In the genomic region with DNA sequence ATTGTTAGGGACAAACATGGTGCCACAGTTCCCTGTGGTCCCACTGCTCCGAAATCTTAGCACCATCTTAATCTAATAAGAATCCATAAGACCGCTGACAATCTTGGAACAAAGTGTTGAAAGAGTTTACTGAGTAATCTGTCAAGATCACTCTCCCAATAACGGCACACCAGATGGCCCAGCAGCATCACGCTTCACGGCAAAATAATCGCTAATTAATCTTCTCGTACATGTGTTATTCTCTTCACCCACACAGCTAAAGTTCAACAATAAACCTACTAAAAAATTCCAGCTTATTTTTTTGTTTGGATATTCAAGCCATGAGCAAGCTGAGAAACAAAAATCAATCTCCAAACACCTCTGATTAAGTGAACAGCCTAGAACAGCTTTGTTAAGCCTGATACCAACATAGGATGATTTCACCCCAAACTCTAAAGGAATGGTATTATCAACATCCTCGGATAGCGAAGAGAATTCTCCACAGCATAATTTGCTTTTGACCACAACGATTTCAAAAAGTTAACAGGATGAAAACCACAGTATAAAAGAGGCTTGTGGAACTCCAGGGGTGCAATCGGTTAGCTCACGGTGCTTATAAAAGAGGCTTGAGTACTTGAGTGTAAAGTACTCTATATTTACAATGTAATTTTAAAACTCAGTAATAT, we compare ENCODE assay signal across 18 cellular contexts.
DNase-seq lines count a peak whose midpoint lies in the region; ATAC-seq, FAIRE-seq and TF ChIP-seq lines count a peak whose summit lies in the region.
"Had no signal": no experiment of that assay in that cellular context is flagged by ENCODE, and none has a peak within 500 bp of the region (broad histone marks: within the 10 kb centered on the region; RNA-seq: fewer than 3 reads in every experiment).

No MANE protein-coding gene starts in this region.

- H3K4me3 Mint-ChIP-seq in astrocyte (ENCODE audit: unreplicated experiment), result no peak overlapping the region
- H3K4me3 Mint-ChIP-seq in activated CD4-positive, alpha-beta T cell treated with anti-CD3 and anti-CD28 coated beads for 36 hours, result no peak overlapping the region
- H3K4me3 Mint-ChIP-seq: B cell; CD4-positive, CD25-positive, alpha-beta regulatory T cell; GM23338 had no signal

- CTCF ChIA-PET in activated CD4-positive, alpha-beta T cell treated with anti-CD3 and anti-CD28 coated beads for 36 hours (lab: Charles Lee), result no interaction called here

- H3K79me2 ChIP-seq in astrocyte (ENCODE audit: insufficient read depth, low read length), result no peaks in the 10 kb centered on the region

- no peak overlapping the region for H3K9ac ChIP-seq in astrocyte (ENCODE audit: low read length)

- ATAC-seq in GM21737 (IDR thresholded peaks at IDR 0.05; ENCODE audit: unreplicated experiment), result no peak
- no peak for ATAC-seq in activated CD4-positive, alpha-beta T cell treated with anti-CD3 and anti-CD28 coated beads for 36 hours
- ATAC-seq: GM23338, Panc1 had no signal

- intact Hi-C loops in activated CD4-positive, alpha-beta T cell treated with anti-CD3 and anti-CD28 coated beads for 36 hours (cut with DNase I, micrococcal nuclease), result no loop called here

- H3K36me3 ChIP-seq in astrocyte (ENCODE audit: insufficient read depth, low read length), result no peaks in the 10 kb centered on the region

- TF ChIP-seq CTCF in astrocyte (IDR thresholded peaks at IDR 0.05; ENCODE audit: insufficient read depth, low read depth, low read length) (no peak), fibroblast of villous mesenchyme (IDR thresholded peaks at IDR 0.05; ENCODE audit: insufficient read depth, low read depth, low read length) (no peak)

- peaks cover 6% of the 10 kb centered on the region for H3K9me3 ChIP-seq in astrocyte (ENCODE audit: insufficient read depth, low read depth, low read length)

- H3K4me1 Mint-ChIP-seq in astrocyte (ENCODE audit: low read depth, unreplicated experiment), result no peaks in the 10 kb centered on the region
- no peaks in the 10 kb centered on the region for H3K4me1 Mint-ChIP-seq in activated CD4-positive, alpha-beta T cell treated with anti-CD3 and anti-CD28 coated beads for 36 hours
- H3K4me1 Mint-ChIP-seq: B cell; CD4-positive, CD25-positive, alpha-beta regulatory T cell; GM23338 had no signal

- no peak overlapping the region for H3K27ac Mint-ChIP-seq in astrocyte (ENCODE audit: unreplicated experiment)
- H3K27ac Mint-ChIP-seq in activated CD4-positive, alpha-beta T cell treated with anti-CD3 and anti-CD28 coated beads for 36 hours, result no peak overlapping the region
- H3K27ac Mint-ChIP-seq: B cell; CD4-positive, CD25-positive, alpha-beta regulatory T cell; GM23338 had no signal

- no peaks in the 10 kb centered on the region for H3K4me1 ChIP-seq in astrocyte (ENCODE audit: insufficient read depth, low read length)

- POLR2A ChIA-PET in activated CD4-positive, alpha-beta T cell treated with anti-CD3 and anti-CD28 coated beads for 36 hours (lab: Charles Lee), result no interaction called here

- H3K4me2 ChIP-seq in astrocyte (ENCODE audit: low read length), result no peak overlapping the region
- H3K4me2 ChIP-seq: GM23338 had no signal

- H3K9me3 Mint-ChIP-seq in astrocyte (ENCODE audit: unreplicated experiment), result peaks cover 7% of the 10 kb centered on the region
- H3K9me3 Mint-ChIP-seq in activated CD4-positive, alpha-beta T cell treated with anti-CD3 and anti-CD28 coated beads for 36 hours (ENCODE audit: low read depth), result peaks cover 11% of the 10 kb centered on the region

- H4K20me1 ChIP-seq in astrocyte (ENCODE audit: insufficient read depth, low read length), result no peaks in the 10 kb centered on the region

- peak; percentile 65 for DNase-seq in D341Med (ENCODE audit: low spot score)
- peak; percentile 35 for DNase-seq in M059J (ENCODE audit: low read depth)
- DNase-seq in astrocyte (ENCODE audit: low read depth), result peak; percentile 55
- DNase-seq in fibroblast of villous mesenchyme (ENCODE audit: low read depth), result peak; percentile 39
- no peak for DNase-seq in superior temporal gyrus (ENCODE audit: extremely low spot score)
- DNase-seq in activated CD4-positive, alpha-beta T cell treated with anti-CD3 and anti-CD28 coated beads for 36 hours, result no peak
- DNase-seq: ACHN; CD4-positive, CD25-positive, alpha-beta regulatory T cell; DMS79 treated with DMSO at 0.1 percent for 48 hours; NCI-H1436 treated with DMSO at 0.1 percent for 48 hours; NCI-H2171 treated with DMSO at 0.1 percent for 48 hours; NCI-H446 treated with DMSO at 0.1 percent for 48 hours had no signal

- H3K4me3 ChIP-seq in astrocyte (ENCODE audit: insufficient read depth, low read depth, low read length) (no peak overlapping the region), fibroblast of villous mesenchyme (ENCODE audit: low read depth, low read length) (no peak overlapping the region)
- H3K4me3 ChIP-seq: GM23338 had no signal

- H3K36me3 Mint-ChIP-seq in astrocyte (ENCODE audit: low read depth, unreplicated experiment), result peaks cover 2% of the 10 kb centered on the region
- H3K36me3 Mint-ChIP-seq in activated CD4-positive, alpha-beta T cell treated with anti-CD3 and anti-CD28 coated beads for 36 hours (ENCODE audit: low read depth), result no peaks in the 10 kb centered on the region
- H3K36me3 Mint-ChIP-seq: CD4-positive, CD25-positive, alpha-beta regulatory T cell had no signal

- H3K27me3 Mint-ChIP-seq in astrocyte (ENCODE audit: low read depth, unreplicated experiment), result no peaks in the 10 kb centered on the region
- no peaks in the 10 kb centered on the region for H3K27me3 Mint-ChIP-seq in activated CD4-positive, alpha-beta T cell treated with anti-CD3 and anti-CD28 coated beads for 36 hours
- H3K27me3 Mint-ChIP-seq: B cell; CD4-positive, CD25-positive, alpha-beta regulatory T cell had no signal

- no peaks in the 10 kb centered on the region for H3K27me3 ChIP-seq in astrocyte (ENCODE audit: insufficient read depth, low read length)

- no peak overlapping the region for H3K27ac ChIP-seq in astrocyte (ENCODE audit: low read depth, low read length)

- no peak overlapping the region for H2AFZ ChIP-seq in astrocyte (ENCODE audit: low read depth, low read length)
- H2AFZ ChIP-seq: GM23338 had no signal

- no peak for FAIRE-seq in astrocyte (lab: Jason Lieb, UNC)
- FAIRE-seq: G401.6, GM18507 had no signal

Comparison
In these comparisons a context has a peak if more than half of its experiments do, and no peak if none do; other contexts are left out.
1. DNase-seq: peak in D341Med (single experiment), M059J (single experiment), astrocyte (single experiment) and fibroblast of villous mesenchyme (single experiment); none in superior temporal gyrus (single experiment) and activated CD4-positive, alpha-beta T cell treated with anti-CD3 and anti-CD28 coated beads for 36 hours (single experiment).